In the genomic region with DNA sequence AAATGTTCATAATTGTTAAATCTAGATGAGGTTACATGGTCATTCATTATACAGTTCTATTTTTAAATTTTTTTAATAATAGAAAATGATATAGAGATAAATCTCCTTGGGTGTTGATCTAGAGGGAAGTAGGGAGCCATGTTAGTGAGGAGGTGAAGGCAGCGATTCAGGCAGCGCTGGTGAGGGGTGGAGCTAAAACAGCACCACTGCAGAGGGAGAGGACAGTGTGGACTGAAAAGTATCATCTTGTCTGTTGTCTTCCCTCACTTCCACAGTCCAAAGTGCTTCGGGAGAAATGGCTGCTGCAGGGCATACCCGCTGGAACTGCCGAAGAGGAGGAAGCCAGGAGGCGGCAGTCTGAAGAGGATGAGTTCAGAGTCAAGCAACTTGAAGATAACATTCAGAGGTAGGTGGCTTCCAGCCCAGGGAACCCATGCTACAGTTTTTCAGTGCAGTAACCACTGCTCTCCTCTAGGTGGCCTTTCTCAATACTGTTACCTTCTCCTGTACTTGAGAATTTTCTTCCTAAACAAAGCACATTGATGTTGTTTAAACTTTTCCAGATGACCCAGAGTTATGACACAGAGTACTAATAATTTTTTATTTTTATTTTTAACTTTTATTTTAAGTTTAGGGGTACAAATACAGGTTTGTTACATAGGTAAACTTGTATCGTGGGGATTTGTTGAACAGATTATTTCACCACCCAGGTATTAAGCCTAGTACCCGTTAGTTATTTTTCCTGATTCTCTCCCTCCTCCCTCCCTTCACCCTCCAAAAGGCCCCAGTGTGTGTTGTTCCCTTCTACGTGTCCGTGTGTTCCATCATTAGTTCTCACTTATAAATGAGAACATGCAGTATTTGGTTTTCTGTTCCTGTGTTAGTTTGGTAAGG, we compare ENCODE assay signal across 8 cellular contexts.
DNase-seq lines count a peak whose midpoint lies in the region; ATAC-seq and TF ChIP-seq lines count a peak whose summit lies in the region.

No MANE protein-coding gene starts in this region.

- 70 to 81% methylated on average over 10 of the region's 10 CpGs for WGBS in esophagus squamous epithelium, 2 donors

- no peak overlapping the region for H3K27ac ChIP-seq in esophagus squamous epithelium

- no peaks in the 10 kb centered on the region for H3K36me3 ChIP-seq in esophagus squamous epithelium

- TF ChIP-seq POLR2A in esophagus squamous epithelium (IDR thresholded peaks at IDR 0.05): no peak

- H3K9me3 ChIP-seq in esophagus squamous epithelium: no peaks in the 10 kb centered on the region

- peaks cover 28% of the 10 kb centered on the region for H3K4me1 Mint-ChIP-seq in T-helper 2 cell treated with Interferon-gamma antibody and Interleukin-4, amounts not matched to agents 5 μg/mL and 100 μg/mL, for 36 hours (ENCODE audit: low read depth)

- H3K4me3 Mint-ChIP-seq in T-helper 2 cell treated with Interferon-gamma antibody and Interleukin-4, amounts not matched to agents 5 μg/mL and 100 μg/mL, for 36 hours: peak overlapping the region; percentile 33

- peak; percentile 34 for DNase-seq in AG10803 (ENCODE audit: low read depth)
- peak; percentile 27 for DNase-seq in T-helper 2 cell treated with Interferon-gamma antibody and Interleukin-4, amounts not matched to agents 5 μg/mL and 100 μg/mL, for 36 hours (ENCODE audit: low spot score)
- DNase-seq in esophagus squamous epithelium (lab: John Stamatoyannopoulos, UW): no peak
- DNase-seq in stimulated activated CD4-positive, alpha-beta T cell treated with anti-CD3 and anti-CD28 coated beads, Interleukin-2, amount 100 ng/mL, for 24 hours: peak; percentile 21 to 25
- no peak for DNase-seq in nucleus accumbens (lab: John Stamatoyannopoulos, UW)
- no peak for DNase-seq in GOT3 (lab: John Stamatoyannopoulos, UW)

- TF ChIP-seq CTCF in AG10803 (conservative IDR thresholded peaks at IDR 0.05; ENCODE audit: low read length) (peak; percentile 75), esophagus squamous epithelium (IDR thresholded peaks at IDR 0.05) (peak; percentile 30 to 57 (median 45))

- H3K9me3 Mint-ChIP-seq in T-helper 2 cell treated with Interferon-gamma antibody and Interleukin-4, amounts not matched to agents 5 μg/mL and 100 μg/mL, for 36 hours: no peaks in the 10 kb centered on the region

- H3K4me3 ChIP-seq in AG10803 (ENCODE audit: low read length) (no peak overlapping the region), esophagus squamous epithelium (no peak overlapping the region)

- intact Hi-C loops in esophagus squamous epithelium (cut with DNase I): no loop called here

- peaks cover 3% of the 10 kb centered on the region for H3K27me3 Mint-ChIP-seq in T-helper 2 cell treated with Interferon-gamma antibody and Interleukin-4, amounts not matched to agents 5 μg/mL and 100 μg/mL, for 36 hours (ENCODE audit: low read depth)

- no peaks in the 10 kb centered on the region for H3K4me1 ChIP-seq in esophagus squamous epithelium

- H3K27ac Mint-ChIP-seq in T-helper 2 cell treated with Interferon-gamma antibody and Interleukin-4, amounts not matched to agents 5 μg/mL and 100 μg/mL, for 36 hours: no peak overlapping the region

- H3K27me3 ChIP-seq in esophagus squamous epithelium: peaks cover 0 to 3% (median 0%) of the 10 kb centered on the region in 4 donors

- no peaks in the 10 kb centered on the region for H3K36me3 Mint-ChIP-seq in T-helper 2 cell treated with Interferon-gamma antibody and Interleukin-4, amounts not matched to agents 5 μg/mL and 100 μg/mL, for 36 hours (ENCODE audit: low read depth)

- ATAC-seq in GM18519 (IDR thresholded peaks at IDR 0.05; ENCODE audit: low FRiP score, unreplicated experiment) (peak; percentile 90), HG03439 (IDR thresholded peaks at IDR 0.05; ENCODE audit: unreplicated experiment) (peak; percentile 79)

Comparison
In these comparisons a context has a peak if more than half of its experiments do, and no peak if none do; other contexts are left out.
1. DNase-seq: peak in AG10803 (single experiment), T-helper 2 cell treated with Interferon-gamma antibody and Interleukin-4, amounts not matched to agents 5 μg/mL and 100 μg/mL, for 36 hours (single experiment) and stimulated activated CD4-positive, alpha-beta T cell treated with anti-CD3 and anti-CD28 coated beads, Interleukin-2, amount 100 ng/mL, for 24 hours (2 of 2); none in esophagus squamous epithelium (single experiment), nucleus accumbens (0 of 56) and GOT3 (single experiment).